ENCODE assay signal across 12 cellular contexts in the genomic region with DNA sequence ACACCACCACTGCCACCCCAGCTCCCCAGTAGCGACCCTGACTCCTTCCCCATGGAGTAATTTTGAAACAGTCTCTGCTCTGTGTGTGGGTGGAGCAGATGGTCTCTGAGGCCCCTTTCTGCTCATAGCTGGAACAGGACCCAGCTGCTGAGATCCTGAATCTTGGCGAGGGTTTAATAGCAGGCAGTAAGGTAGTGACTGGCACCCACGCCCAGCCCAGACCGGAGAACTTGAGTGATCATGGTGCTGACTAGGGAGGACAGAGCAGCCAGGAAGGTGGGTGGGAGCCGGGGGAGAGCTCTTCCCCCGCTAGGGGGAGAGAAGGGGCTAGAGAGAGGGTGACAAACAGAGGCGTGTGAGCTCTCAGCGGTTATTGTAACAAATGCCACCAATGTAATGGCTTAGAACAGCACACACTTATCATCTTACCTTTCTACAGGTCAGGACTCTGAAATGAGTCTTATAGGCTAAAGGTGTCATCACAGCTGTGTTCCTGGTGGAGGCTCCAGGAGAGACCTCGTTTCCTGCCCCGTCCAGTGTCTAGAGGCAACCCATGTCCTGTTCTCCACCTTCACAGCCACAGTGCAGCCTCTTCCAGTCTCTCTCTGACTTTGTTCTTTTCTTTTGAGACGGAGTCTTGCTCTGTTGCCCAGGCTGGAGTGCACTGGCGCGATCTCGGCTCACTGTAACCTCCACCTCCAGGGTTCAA. TPM values are rescaled to one million over a fixed set of nuclear protein-coding genes. Genes with fewer than 3 reads are reported as not detected.
DNase-seq lines count a peak whose midpoint lies in the region; ATAC-seq, FAIRE-seq and TF ChIP-seq lines count a peak whose summit lies in the region.
"Had no signal": no experiment of that assay in that cellular context is flagged by ENCODE, and none has a peak within 500 bp of the region (broad histone marks: within the 10 kb centered on the region; RNA-seq: fewer than 3 reads in every experiment).

No MANE protein-coding gene starts in this region.

- H3K9ac ChIP-seq in GM12878 (ENCODE audit: control insufficient read depth, insufficient read depth, low read length), result no peak overlapping the region
- H3K9ac ChIP-seq: KMS-11 had no signal

- no TSS peak for BruUV-seq in GM12878 (replicated peaks; lab: Mats Ljungman, UMichigan)

- intact Hi-C loops in GM12878 (cut with micrococcal nuclease; ENCODE audit: unreplicated experiment), result no loop called here

- peak overlapping the region; percentile 7; the same call in 1 of the 2 replicates for H2AFZ ChIP-seq in GM12878 (ENCODE audit: control insufficient read depth, low read depth, low read length)

- no peak for TF ChIP-seq POLR2A in GM12878 (IDR thresholded peaks at IDR 0.05; ENCODE audit: low read depth, low read length)

- H3K4me3 ChIP-seq in AG04450 (ENCODE audit: low read depth, low read length), result no peak overlapping the region
- no peak overlapping the region for H3K4me3 ChIP-seq in GM06990 (replicated peaks; ENCODE audit: low read depth, low read length)
- H3K4me3 ChIP-seq in GM12878, result no peak overlapping the region
- H3K4me3 ChIP-seq: cardiac muscle cell had no signal

- POLR2A ChIA-PET in AG04450 (lab: Yijun Ruan, JAX) (no interaction called here), GM12878 (lab: Charles Lee) (interaction anchor here (1.1 kb wide), 1 partner anchor 13 kb away, joined by 3 read pairs; no protein-coding TSS in a partner anchor)

- in situ Hi-C loops in GM12878 (cut with MboI), result no loop called here

- peaks cover 3% of the 10 kb centered on the region; the same call in 1 of the 2 replicates for H3K9me3 ChIP-seq in AG04450 (ENCODE audit: control insufficient read depth, insufficient read depth, low read length)
- H3K9me3 ChIP-seq in GM12878 (replicated peaks; ENCODE audit: control insufficient read depth, insufficient read depth, low read length), result no peaks in the 10 kb centered on the region

- H3K27ac ChIP-seq in AG04450 (ENCODE audit: low read depth, low read length) (no peak overlapping the region), GM12878 (ENCODE audit: control insufficient read depth, insufficient read depth) (no peak overlapping the region)
- H3K27ac ChIP-seq: cardiac muscle cell, KMS-11 had no signal

- H3K4me1 ChIP-seq in GM12878 (ENCODE audit: control insufficient read depth, insufficient read depth, low read length), result no peaks in the 10 kb centered on the region

- TF ChIP-seq RAD21 in GM12878 (IDR thresholded peaks at IDR 0.05; ENCODE audit: insufficient read depth, low read depth, low read length), result no peak

- no peak for TF ChIP-seq EP300 in GM12878 (IDR thresholded peaks at IDR 0.05; ENCODE audit: borderline replicate concordance in 1 of 2, control insufficient read depth in 1 of 2, low read depth in 2 of 2, low read length in 2 of 2)

- no peaks in the 10 kb centered on the region for H4K20me1 ChIP-seq in GM12878 (ENCODE audit: control insufficient read depth, insufficient read depth)

- SMC1A ChIA-PET in GM12878 (lab: Charles Lee; ENCODE audit: uncharacterized antibody, unreplicated experiment), result interaction anchor here (1.1 kb wide), 1 partner anchor 11 kb away, joined by 3 read pairs; no protein-coding TSS in a partner anchor

- no peak overlapping the region for H3K4me2 ChIP-seq in GM12878 (ENCODE audit: control insufficient read depth, insufficient read depth)
- H3K4me2 ChIP-seq: KMS-11 had no signal

- DNase-seq in AG04450 (ENCODE audit: low read depth, low spot score) (no peak), GM06990 (ENCODE audit: extremely low read depth, insufficient read length) (no peak), GM12878 (ENCODE audit: low read depth, low spot score) (no peak), DMS79 (lab: John Stamatoyannopoulos, UW) (no peak), NCI-H2081 treated with DMSO at 0.1 percent for 48 hours (lab: John Stamatoyannopoulos, UW) (no peak), COR-L47 (lab: John Stamatoyannopoulos, UW) (no peak)
- DNase-seq: CD4-positive, CD25-positive, alpha-beta regulatory T cell had no signal

- CTCF ChIA-PET in AG04450 (lab: Charles Lee), result no interaction called here
- CTCF ChIA-PET in GM12878 (lab: Yijun Ruan, JAX), result interaction anchor here (0.8 to 1.2 kb wide), 3 partner anchors 13 to 122 kb away, joined by 3 to 4 read pairs (median 4); no protein-coding TSS in a partner anchor

- FAIRE-seq in GM12878 (lab: Jason Lieb, UNC), result no peak
- FAIRE-seq: endometrium had no signal

- H3K36me3 ChIP-seq in GM06990 (ENCODE audit: control insufficient read depth, insufficient read depth, low read length) (no peaks in the 10 kb centered on the region), GM12878 (ENCODE audit: control insufficient read depth in 2 of 2, insufficient read depth in 2 of 2, low read length in 1 of 2) (no peaks in the 10 kb centered on the region)
- H3K36me3 ChIP-seq: cardiac muscle cell had no signal

- RAD21 ChIA-PET in GM12878 (lab: Charles Lee; ENCODE audit: unreplicated experiment), result interaction anchor here (1.5 kb wide), 1 partner anchor 141 kb away, joined by 3 read pairs; a partner anchor contains a TSS

- 29% methylated on average over 14 of the region's 14 CpGs for WGBS in GM12878 (ENCODE audit: insufficient coverage, insufficient replicate concordance, low lambda C conversion rate, missing lambda C conversion rate)

- H3K79me2 ChIP-seq in GM12878 (ENCODE audit: control insufficient read depth, insufficient read depth, low read length), result no peaks in the 10 kb centered on the region

- peak; percentile 22; the same call in 1 of the 2 replicates for TF ChIP-seq CTCF in AG04450 (IDR thresholded peaks at IDR 0.05; ENCODE audit: low read depth, low read length)
- peak; percentile 28 for TF ChIP-seq CTCF in GM06990 (IDR thresholded peaks at IDR 0.05; ENCODE audit: insufficient read depth, low read length, poor library complexity, severe bottlenecking)
- TF ChIP-seq CTCF in GM12878 (IDR thresholded peaks at IDR 0.05 in 2 of 3, conservative IDR thresholded peaks at IDR 0.05 in 1 of 3; ENCODE audit: control insufficient read depth in 2 of 3, extremely low read depth in 1 of 3, insufficient read depth in 1 of 3, low read depth in 3 of 3, low read length in 3 of 3), result 0 out of 6 replicates have a peak, but pooled peaks of 1 of the 3 experiments have one; percentile 5

- peak; percentile 30; the same call in 2 of the 3 replicates for ATAC-seq in GM12878
- ATAC-seq: activated CD4-positive, CD25-positive, alpha-beta regulatory T cell treated with anti-CD3 and anti-CD28 coated beads, Interleukin-2, amount 50 U/mL, for 24 hours had no signal

- H3K27me3 ChIP-seq in AG04450 (ENCODE audit: control insufficient read depth, insufficient read depth, low read length), result peaks cover 3% of the 10 kb centered on the region
- H3K27me3 ChIP-seq in GM06990 (replicated peaks; ENCODE audit: control insufficient read depth, insufficient read depth, low read length), result no peaks in the 10 kb centered on the region
- H3K27me3 ChIP-seq in GM12878 (replicated peaks in 1 of 2; ENCODE audit: control insufficient read depth in 2 of 2, insufficient read depth in 2 of 2, low read length in 1 of 2), result no peaks in the 10 kb centered on the region
- H3K27me3 ChIP-seq: cardiac muscle cell had no signal

RNA-seq across cellular contexts. Expression of a gene that starts 7.2 kb away (rescaled TPM):
- not detected in 2 replicates for polyA plus RNA-seq in AG04450 (2011; rRNA removed)
- not detected in 2 replicates for polyA minus RNA-seq in AG04450 (2011; rRNA and poly(A)+ RNA removed)
- not detected in 2 replicates for total RNA-seq in GM12878 (2013; cell fraction: nucleolus; rRNA removed)
- not detected in 2 replicates for total RNA-seq in GM12878 (2014; rRNA removed)
- total RNA-seq in GM12878 (2014; rRNA removed; fragmentation: Illumina TruSeq; extraction: Trizol), result not detected in 2 replicates
- not detected in 2 replicates for total RNA-seq in GM12878 (2021)
- polyA plus RNA-seq in GM12878 (2011; ENCODE audit: low read depth), result not detected
- polyA plus RNA-seq in GM12878 (2011; rRNA removed), result not detected in 2 replicates
- polyA plus RNA-seq in GM12878 (2011; cell fraction: cytosol; rRNA removed), result 0.03 and 0.07 TPM in 2 replicates
- polyA plus RNA-seq in GM12878 (2011; cell fraction: nucleus; rRNA removed), result not detected in 2 replicates
- polyA plus RNA-seq in GM12878 (2012), result not detected in 2 replicates
- not detected in 2 replicates for polyA plus RNA-seq in GM12878 (2014; fragmentation: Illumina TruSeq; extraction: Trizol)
- not detected for polyA plus RNA-seq in GM12878 (2014; fragmentation: Nextera tagmentation; extraction: Ambion mirVana)
- polyA plus RNA-seq in GM12878 (2014; rRNA removed), result not detected in 2 replicates
- not detected for polyA plus RNA-seq in GM12878 (2016; fragmentation: Nextera tagmentation; extraction: Ambion mirVana)
- not detected in 2 replicates for polyA minus RNA-seq in GM12878 (2011; rRNA and poly(A)+ RNA removed)
- polyA minus RNA-seq in GM12878 (2011; cell fraction: cytosol; rRNA and poly(A)+ RNA removed), result not detected in 2 replicates
- polyA minus RNA-seq in GM12878 (2011; cell fraction: nucleus; rRNA and poly(A)+ RNA removed), result not detected in 2 replicates
- total RNA-seq: cardiac muscle cell, renal cortical epithelial cell had no signal
- polyA plus RNA-seq: cardiac muscle cell had no signal

RNA-seq across cellular contexts. Expression of a gene that starts 20.7 kb away (rescaled TPM):
- 34.5 and 50.9 TPM in 2 replicates for polyA plus RNA-seq in AG04450 (2011; rRNA removed)
- 33.2 and 36.7 TPM in 2 replicates for polyA minus RNA-seq in AG04450 (2011; rRNA and poly(A)+ RNA removed)
- 12.8 and 23.9 TPM in 2 replicates for total RNA-seq in GM12878 (2013; cell fraction: nucleolus; rRNA removed)
- 138 and 162 TPM in 2 replicates for total RNA-seq in GM12878 (2014; rRNA removed)
- total RNA-seq in GM12878 (2014; rRNA removed; fragmentation: Illumina TruSeq; extraction: Trizol), result 57.1 and 62.7 TPM in 2 replicates
- total RNA-seq in GM12878 (2021), result 137 and 151 TPM in 2 replicates
- 23.7 TPM for polyA plus RNA-seq in GM12878 (2011; ENCODE audit: low read depth)
- 37.8 and 89.2 TPM in 2 replicates for polyA plus RNA-seq in GM12878 (2011; rRNA removed)
- 210 and 376 TPM in 2 replicates for polyA plus RNA-seq in GM12878 (2011; cell fraction: cytosol; rRNA removed)
- polyA plus RNA-seq in GM12878 (2011; cell fraction: nucleus; rRNA removed), result 132 and 167 TPM in 2 replicates
- 91.2 and 95.4 TPM in 2 replicates for polyA plus RNA-seq in GM12878 (2012)
- 7.4 and 37.6 TPM in 2 replicates for polyA plus RNA-seq in GM12878 (2014; fragmentation: Illumina TruSeq; extraction: Trizol)
- polyA plus RNA-seq in GM12878 (2014; fragmentation: Nextera tagmentation; extraction: Ambion mirVana), result 1 to 10 TPM; 4.6 to 9.8 TPM
- polyA plus RNA-seq in GM12878 (2014; rRNA removed), result 157 and 176 TPM in 2 replicates
- polyA plus RNA-seq in GM12878 (2016; fragmentation: Nextera tagmentation; extraction: Ambion mirVana), result 100 to 1,000 TPM; 157 to 170 TPM
- polyA minus RNA-seq in GM12878 (2011; rRNA and poly(A)+ RNA removed), result 32.8 and 79.7 TPM in 2 replicates
- 30.9 and 36.9 TPM in 2 replicates for polyA minus RNA-seq in GM12878 (2011; cell fraction: cytosol; rRNA and poly(A)+ RNA removed)
- polyA minus RNA-seq in GM12878 (2011; cell fraction: nucleus; rRNA and poly(A)+ RNA removed), result 10.3 and 20.2 TPM in 2 replicates

RNA-seq across cellular contexts. Expression of a gene that starts 31.9 kb away (rescaled TPM):
- polyA plus RNA-seq in AG04450 (2011; rRNA removed) (11.6 and 16.4 TPM in 2 replicates), GM12878 (2011; rRNA removed) (10.9 and 22.9 TPM in 2 replicates), GM12878 (2014; fragmentation: Illumina TruSeq; extraction: Trizol) (0.98 and 7.0 TPM in 2 replicates), GM12878 (2014; fragmentation: Nextera tagmentation; extraction: Ambion mirVana) (1 to 10 TPM in 1 of 2 experiments, under 1 TPM in 1; 0.31 to 5.8 TPM), GM12878 (2014; rRNA removed) (58.7 and 69.6 TPM in 2 replicates), GM12878 (2016; fragmentation: Nextera tagmentation; extraction: Ambion mirVana) (10 to 100 TPM; 52.3 to 63.6 TPM)
- polyA minus RNA-seq in AG04450 (2011; rRNA and poly(A)+ RNA removed), result 3.4 and 5.4 TPM in 2 replicates
- 6.6 and 7.0 TPM in 2 replicates for total RNA-seq in GM12878 (2013; cell fraction: nucleolus; rRNA removed)
- total RNA-seq in GM12878 (2014; rRNA removed) (57.7 and 64.9 TPM in 2 replicates), GM12878 (2014; rRNA removed; fragmentation: Illumina TruSeq; extraction: Trizol) (11.8 and 15.1 TPM in 2 replicates), GM12878 (2021) (82.5 and 89.6 TPM in 2 replicates)
- polyA plus RNA-seq in GM12878 (2011; ENCODE audit: low read depth), result 11.3 TPM
- 54.3 and 71.1 TPM in 2 replicates for polyA plus RNA-seq in GM12878 (2011; cell fraction: cytosol; rRNA removed)
- polyA plus RNA-seq in GM12878 (2011; cell fraction: nucleus; rRNA removed), result 23.7 and 27.9 TPM in 2 replicates
- 60.4 and 60.9 TPM in 2 replicates for polyA plus RNA-seq in GM12878 (2012)
- 3.7 and 14.7 TPM in 2 replicates for polyA minus RNA-seq in GM12878 (2011; rRNA and poly(A)+ RNA removed)
- 4.8 and 11.5 TPM in 2 replicates for polyA minus RNA-seq in GM12878 (2011; cell fraction: cytosol; rRNA and poly(A)+ RNA removed)
- 4.0 and 5.6 TPM in 2 replicates for polyA minus RNA-seq in GM12878 (2011; cell fraction: nucleus; rRNA and poly(A)+ RNA removed)

RNA-seq across cellular contexts. Expression of a gene that starts 35.1 kb away (rescaled TPM):
- polyA plus RNA-seq in AG04450 (2011; rRNA removed), result 0.41 and 0.57 TPM in 2 replicates
- polyA minus RNA-seq in AG04450 (2011; rRNA and poly(A)+ RNA removed), result 0.97 and 1.1 TPM in 2 replicates
- 3.3 and 4.4 TPM in 2 replicates for total RNA-seq in GM12878 (2013; cell fraction: nucleolus; rRNA removed)
- total RNA-seq in GM12878 (2014; rRNA removed), result 0.79 and 1.0 TPM in 2 replicates
- 0.67 and 0.83 TPM in 2 replicates for total RNA-seq in GM12878 (2014; rRNA removed; fragmentation: Illumina TruSeq; extraction: Trizol)
- 1.1 and 1.2 TPM in 2 replicates for total RNA-seq in GM12878 (2021)
- 0.71 TPM for polyA plus RNA-seq in GM12878 (2011; ENCODE audit: low read depth)
- polyA plus RNA-seq in GM12878 (2011; rRNA removed), result 0.50 and 0.84 TPM in 2 replicates
- polyA plus RNA-seq in GM12878 (2011; cell fraction: cytosol; rRNA removed), result 0.93 and 0.95 TPM in 2 replicates
- polyA plus RNA-seq in GM12878 (2011; cell fraction: nucleus; rRNA removed), result 1.2 and 1.7 TPM in 2 replicates
- 0.77 and 0.84 TPM in 2 replicates for polyA plus RNA-seq in GM12878 (2012)
- polyA plus RNA-seq in GM12878 (2014; fragmentation: Illumina TruSeq; extraction: Trizol), result 0.41 and 0.65 TPM in 2 replicates
- polyA plus RNA-seq in GM12878 (2014; fragmentation: Nextera tagmentation; extraction: Ambion mirVana), result under 1 TPM; 0.27 to 0.47 TPM
- 0.58 and 0.81 TPM in 2 replicates for polyA plus RNA-seq in GM12878 (2014; rRNA removed)
- 1 to 10 TPM in 1 of 2 experiments, under 1 TPM in 1; 0.57 to 1.2 TPM for polyA plus RNA-seq in GM12878 (2016; fragmentation: Nextera tagmentation; extraction: Ambion mirVana)
- polyA minus RNA-seq in GM12878 (2011; rRNA and poly(A)+ RNA removed), result 1.0 and 1.5 TPM in 2 replicates
- polyA minus RNA-seq in GM12878 (2011; cell fraction: cytosol; rRNA and poly(A)+ RNA removed), result 0.53 and 1.2 TPM in 2 replicates
- polyA minus RNA-seq in GM12878 (2011; cell fraction: nucleus; rRNA and poly(A)+ RNA removed), result 0.60 and 1.1 TPM in 2 replicates

RNA-seq across cellular contexts. Expression of a gene that starts 52.3 kb away (rescaled TPM):
- 33.7 and 43.7 TPM in 2 replicates for polyA plus RNA-seq in AG04450 (2011; rRNA removed)
- polyA minus RNA-seq in AG04450 (2011; rRNA and poly(A)+ RNA removed), result 39.9 and 45.5 TPM in 2 replicates
- 14.1 and 18.4 TPM in 2 replicates for total RNA-seq in GM12878 (2013; cell fraction: nucleolus; rRNA removed)
- 42.7 and 45.0 TPM in 2 replicates for total RNA-seq in GM12878 (2014; rRNA removed)
- total RNA-seq in GM12878 (2014; rRNA removed; fragmentation: Illumina TruSeq; extraction: Trizol), result 55.4 and 57.3 TPM in 2 replicates
- 57.8 and 61.7 TPM in 2 replicates for total RNA-seq in GM12878 (2021)
- 32.2 TPM for polyA plus RNA-seq in GM12878 (2011; ENCODE audit: low read depth)
- polyA plus RNA-seq in GM12878 (2011; rRNA removed), result 39.6 and 50.4 TPM in 2 replicates
- 65.1 and 90.7 TPM in 2 replicates for polyA plus RNA-seq in GM12878 (2011; cell fraction: cytosol; rRNA removed)
- 34.5 and 62.4 TPM in 2 replicates for polyA plus RNA-seq in GM12878 (2011; cell fraction: nucleus; rRNA removed)
- 59.6 and 77.8 TPM in 2 replicates for polyA plus RNA-seq in GM12878 (2012)
- polyA plus RNA-seq in GM12878 (2014; fragmentation: Illumina TruSeq; extraction: Trizol), result 29.6 and 53.1 TPM in 2 replicates
- polyA plus RNA-seq in GM12878 (2014; fragmentation: Nextera tagmentation; extraction: Ambion mirVana), result 1 to 10 TPM; 4.5 to 8.7 TPM
- polyA plus RNA-seq in GM12878 (2014; rRNA removed), result 55.1 and 61.3 TPM in 2 replicates
- polyA plus RNA-seq in GM12878 (2016; fragmentation: Nextera tagmentation; extraction: Ambion mirVana), result 10 to 100 TPM; 39.2 to 46.7 TPM
- polyA minus RNA-seq in GM12878 (2011; rRNA and poly(A)+ RNA removed), result 44.7 and 60.2 TPM in 2 replicates
- polyA minus RNA-seq in GM12878 (2011; cell fraction: cytosol; rRNA and poly(A)+ RNA removed), result 25.7 and 26.8 TPM in 2 replicates
- 8.1 and 13.3 TPM in 2 replicates for polyA minus RNA-seq in GM12878 (2011; cell fraction: nucleus; rRNA and poly(A)+ RNA removed)
